Comparison of ENCODE assay signal across 8 cellular contexts in genomic region chr2:86368181-86368824, GRCh38. TPM values are rescaled to one million over a fixed set of nuclear protein-coding genes. Genes with fewer than 3 reads are reported as not detected.
A peak's percentile ranks its signal among the peaks of the same experiment; 100 is the strongest.
DNase-seq lines count a peak whose midpoint lies in the region; ATAC-seq and TF ChIP-seq lines count a peak whose summit lies in the region.

No MANE protein-coding gene starts in this region.

- no peaks in the 10 kb centered on the region for H3K36me3 Mint-ChIP-seq in mesothelial cell of epicardium

- no peak for ATAC-seq in HG02852 (IDR thresholded peaks at IDR 0.05; ENCODE audit: unreplicated experiment)

- H3K4me1 Mint-ChIP-seq in mesothelial cell of epicardium, result peaks cover 5% of the 10 kb centered on the region

- peak; percentile 63 for TF ChIP-seq CTCF in mesothelial cell of epicardium (IDR thresholded peaks at IDR 0.05; ENCODE audit: unreplicated experiment)

- peak; percentile 68 for DNase-seq in NCI-H1436 (lab: John Stamatoyannopoulos, UW)
- DNase-seq in NCI-H1436 treated with DMSO at 0.1 percent for 48 hours (lab: John Stamatoyannopoulos, UW), result no peak
- DNase-seq in MV-4-11 (lab: John Stamatoyannopoulos, UW), result peak; percentile 62
- peak; percentile 24 for DNase-seq in activated CD4-positive, alpha-beta T cell treated with anti-CD3 and anti-CD28 coated beads for 1 hour
- peak; percentile 6 for DNase-seq in effector CD4-positive, alpha-beta T cell
- peak; percentile 31 to 69 for DNase-seq in mesothelial cell of epicardium (ENCODE audit: low spot score in 2 of 2, unreplicated experiment in 2 of 2)
- DNase-seq in stimulated activated naive CD4-positive, alpha-beta T cell treated with Interleukin-2 at 50 U/mL for 16 hours (lab: John Stamatoyannopoulos, UW), result peak; percentile 8

- H3K27me3 Mint-ChIP-seq in mesothelial cell of epicardium (ENCODE audit: low read depth), result peaks cover 12% of the 10 kb centered on the region

- H3K9me3 Mint-ChIP-seq in mesothelial cell of epicardium, result no peaks in the 10 kb centered on the region

- no peak overlapping the region for H3K27ac Mint-ChIP-seq in mesothelial cell of epicardium

- H3K4me3 Mint-ChIP-seq in mesothelial cell of epicardium, result no peak overlapping the region

RNA-seq across cellular contexts. Expression of gene REEP1, which starts 30.9 kb away (rescaled TPM):
- 1.1 to 1.9 TPM (median 1.8 TPM) in 3 replicates for total RNA-seq in mesothelial cell of epicardium
